Comparison of ENCODE assay signal across 8 cellular contexts in genomic region chr3:180601688-180602666, GRCh38. TPM values are rescaled to one million over a fixed set of nuclear protein-coding genes. Genes with fewer than 3 reads are reported as not detected.
DNase-seq lines count a peak whose midpoint lies in the region; ATAC-seq and TF ChIP-seq lines count a peak whose summit lies in the region.

Gene TTC14, plus strand, starts transcription at chr3:180602163. Its CDS starts 99 bp downstream, at chr3:180602262.

- peak; percentile 98 for ATAC-seq in GM19035 (IDR thresholded peaks at IDR 0.05; ENCODE audit: unreplicated experiment)
- ATAC-seq in HG03354 (IDR thresholded peaks at IDR 0.05; ENCODE audit: poor library complexity, severe bottlenecking, unreplicated experiment): peak; percentile 97

- H3K36me3 Mint-ChIP-seq in chondrocyte (ENCODE audit: low read depth): peaks cover 15% of the 10 kb centered on the region

- no peaks in the 10 kb centered on the region for H3K27me3 ChIP-seq in kidney epithelial cell (ENCODE audit: control insufficient read depth, insufficient read depth, low read length)

- H3K4me1 Mint-ChIP-seq in chondrocyte (ENCODE audit: low read depth): peaks cover 15% of the 10 kb centered on the region

- TF ChIP-seq CTCF in chondrocyte (IDR thresholded peaks at IDR 0.05): peak; percentile 44
- no peak for TF ChIP-seq CTCF in kidney epithelial cell (IDR thresholded peaks at IDR 0.05; ENCODE audit: insufficient read depth, low read length, poor library complexity, severe bottlenecking)

- DNase-seq in AG20443 (ENCODE audit: low spot score) (peak; percentile 97), NCI-H460 (ENCODE audit: extremely low read depth, low read depth) (peak; percentile 87), chondrocyte (ENCODE audit: low spot score) (peak; percentile 97), kidney epithelial cell (ENCODE audit: low read depth) (peak; percentile 88)
- DNase-seq in activated CD4-positive, alpha-beta T cell treated with anti-CD3 and anti-CD28 coated beads for 1 hour: peak; percentile 89
- peak; percentile 90 to 92 for DNase-seq in stimulated activated CD4-positive, alpha-beta T cell treated with anti-CD3 and anti-CD28 coated beads, Interleukin-15, amount 100 ng/mL, for 48 hours (ENCODE audit: low read depth in 2 of 2)

- no peaks in the 10 kb centered on the region for H3K36me3 ChIP-seq in kidney epithelial cell (ENCODE audit: control insufficient read depth, insufficient read depth, low read length)

- peak within 1 kb of the TSS; percentile 86 for H3K4me3 Mint-ChIP-seq in chondrocyte (ENCODE audit: unreplicated experiment)

- H3K9me3 Mint-ChIP-seq in chondrocyte (ENCODE audit: low read depth): peaks cover 3% of the 10 kb centered on the region

- H3K27ac Mint-ChIP-seq in chondrocyte (ENCODE audit: unreplicated experiment): peak within 1 kb of the TSS; percentile 94

- H3K27me3 Mint-ChIP-seq in chondrocyte (ENCODE audit: low read depth): peaks cover 19% of the 10 kb centered on the region

- H3K4me3 ChIP-seq in kidney epithelial cell (ENCODE audit: low read depth, low read length): peak within 1 kb of the TSS; percentile 79

RNA-seq across cellular contexts. Expression of gene TTC14, which starts in this region (rescaled TPM):
- 19.0 and 23.9 TPM in 2 replicates for total RNA-seq in NCI-H460 (2014; rRNA removed; shearing (Covaris generic))
- 53.3 and 68.6 TPM in 2 replicates for polyA plus RNA-seq in NCI-H460 (2014; cell fraction: nucleus; rRNA removed)
- total RNA-seq in chondrocyte: 36.9 to 51.9 TPM (median 37.7 TPM) in 3 replicates
- 19.7 and 25.5 TPM in 2 replicates for total RNA-seq in kidney epithelial cell

Comparison
In these comparisons a context has a peak if more than half of its experiments do, and no peak if none do; other contexts are left out.
1. Peak in every context shown above with its lines: DNase-seq, ATAC-seq and H3K4me3 ChIP-seq.